19 cellular contexts compared by ENCODE assay signal in the genomic region with DNA sequence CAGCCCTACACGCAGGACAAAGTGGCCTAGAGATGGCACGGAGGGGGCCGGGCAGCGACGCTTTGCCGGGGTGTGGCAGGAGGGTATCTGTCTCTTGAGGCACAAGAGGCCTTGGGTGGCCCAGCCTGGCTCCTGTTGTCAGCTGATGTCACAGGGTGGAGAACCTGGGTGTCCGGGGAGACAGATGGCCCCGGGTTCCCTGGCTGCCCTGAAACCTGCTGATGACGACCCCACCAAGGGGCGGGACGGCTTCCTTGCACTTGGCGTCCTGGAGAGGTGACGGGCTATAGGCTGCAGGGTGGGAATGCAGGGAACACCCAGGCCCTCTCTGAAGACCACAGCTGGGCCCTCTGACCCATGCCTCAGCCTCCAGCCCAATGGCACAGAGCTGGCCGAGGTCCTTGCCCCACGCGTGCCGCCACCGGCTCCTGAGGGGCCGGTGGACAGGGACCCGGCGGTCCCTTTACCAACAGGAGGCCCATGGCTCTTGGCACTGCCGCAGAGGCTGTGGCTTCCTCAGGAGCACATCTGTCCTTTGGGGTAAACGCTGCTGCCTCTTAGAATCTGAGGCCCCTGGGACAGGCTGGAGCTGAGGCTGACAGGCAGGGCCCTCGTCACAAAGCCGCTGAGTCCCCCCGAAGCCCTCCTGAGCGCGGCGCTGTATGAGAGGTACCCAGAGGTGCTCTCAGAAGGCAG. TPM values are rescaled to one million over a fixed set of nuclear protein-coding genes. Genes with fewer than 3 reads are reported as not detected.
A peak's percentile ranks its signal among the peaks of the same experiment; 100 is the strongest.
DNase-seq lines count a peak whose midpoint lies in the region; ATAC-seq, FAIRE-seq and TF ChIP-seq lines count a peak whose summit lies in the region.
"Had no signal": no experiment of that assay in that cellular context is flagged by ENCODE, and none has a peak within 500 bp of the region (broad histone marks: within the 10 kb centered on the region; RNA-seq: fewer than 3 reads in every experiment).

No MANE protein-coding gene starts in this region.

- H3K4me3 ChIP-seq in BLaER1 (no peak overlapping the region), rectal smooth muscle tissue (ENCODE audit: low read length) (no peak overlapping the region), lower leg skin (ENCODE audit: low read depth, poor library complexity, severe bottlenecking) (no peak overlapping the region)

- peaks cover 10% of the 10 kb centered on the region; the same call in 1 of the 2 replicates for H4K20me1 ChIP-seq in BLaER1

- DNase-seq in chondrocyte (ENCODE audit: low spot score): peak; percentile 74
- DNase-seq in left colon: peak; percentile 14 to 28
- no peak for DNase-seq in DMS79 (lab: John Stamatoyannopoulos, UW)
- no peak for DNase-seq in frontal cortex (ENCODE audit: low spot score in 2 of 2)
- DNase-seq in lower leg skin (ENCODE audit: low spot score in 2 of 2): no peak
- DNase-seq: activated CD4-positive, alpha-beta T cell treated with anti-CD3 and anti-CD28 coated beads, Interleukin-2, amount 10 ng/mL, durations not matched to agents 24 days and 14 days; activated CD8-positive, alpha-beta memory T cell treated with anti-CD3 and anti-CD28 coated beads, Interleukin-2, amount 50 U/mL, for 48 hours; activated naive CD4-positive, alpha-beta T cell; CD4-positive, alpha-beta memory T cell; DMS53; HFFc6; NCI-H1436; NCI-H2171 treated with DMSO at 0.1 percent for 48 hours; SHP77; stimulated activated CD4-positive, alpha-beta T cell treated with anti-CD3 and anti-CD28 coated beads, Interleukin-4, amount 100 ng/mL, for 4 hours; T-cell had no signal

- WGBS in lower leg skin, 2 donors: 83 to 86% methylated on average over 13 to 20 of the region's 29 CpGs

- no peak overlapping the region for H3K27ac Mint-ChIP-seq in chondrocyte (ENCODE audit: unreplicated experiment)
- H3K27ac Mint-ChIP-seq: activated CD4-positive, alpha-beta T cell treated with anti-CD3 and anti-CD28 coated beads, Interleukin-2, amount 10 ng/mL, durations not matched to agents 24 days and 14 days; CD4-positive, alpha-beta memory T cell; HFFc6; T-cell had no signal

- TF ChIP-seq POLR2A in lower leg skin (IDR thresholded peaks at IDR 0.05): no peak

- H3K27me3 ChIP-seq in BLaER1 (no peaks in the 10 kb centered on the region), rectal smooth muscle tissue (ENCODE audit: control insufficient read depth, insufficient read depth, low read length) (no peaks in the 10 kb centered on the region)

- H3K4me1 Mint-ChIP-seq in chondrocyte (ENCODE audit: low read depth): peaks cover 25% of the 10 kb centered on the region
- H3K4me1 Mint-ChIP-seq: activated CD4-positive, alpha-beta T cell treated with anti-CD3 and anti-CD28 coated beads, Interleukin-2, amount 10 ng/mL, durations not matched to agents 24 days and 14 days had no signal

- peak overlapping the region; percentile 57 for H3K9ac ChIP-seq in BLaER1
- no peak overlapping the region for H3K9ac ChIP-seq in rectal smooth muscle tissue (ENCODE audit: low read length)

- no peaks in the 10 kb centered on the region for H3K36me3 ChIP-seq in BLaER1
- H3K36me3 ChIP-seq in rectal smooth muscle tissue (ENCODE audit: control insufficient read depth, insufficient read depth, low read length): no peaks in the 10 kb centered on the region

- intact Hi-C loops in left colon (cut with DNase I, micrococcal nuclease): loop anchor here in 1 of 2 donors (2.0 to 5.0 kb wide), 2 partner anchors 27 to 43 kb away; no protein-coding TSS in a partner anchor
- intact Hi-C loops in lower leg skin (cut with DNase I; ENCODE audit: low total_unique reads): loop anchor here (5.0 kb wide), 1 partner anchor 43 kb away; no protein-coding TSS in a partner anchor

- no peak overlapping the region for H3K4me3 Mint-ChIP-seq in chondrocyte (ENCODE audit: unreplicated experiment)
- H3K4me3 Mint-ChIP-seq: activated CD4-positive, alpha-beta T cell treated with anti-CD3 and anti-CD28 coated beads, Interleukin-2, amount 10 ng/mL, durations not matched to agents 24 days and 14 days; HFFc6; T-cell had no signal

- no peaks in the 10 kb centered on the region for H3K27me3 Mint-ChIP-seq in chondrocyte (ENCODE audit: low read depth)
- H3K27me3 Mint-ChIP-seq: activated CD4-positive, alpha-beta T cell treated with anti-CD3 and anti-CD28 coated beads, Interleukin-2, amount 10 ng/mL, durations not matched to agents 24 days and 14 days had no signal

- H3K4me1 ChIP-seq in BLaER1: peaks cover 100% of the 10 kb centered on the region
- peaks cover 68% of the 10 kb centered on the region for H3K4me1 ChIP-seq in rectal smooth muscle tissue (ENCODE audit: control insufficient read depth, insufficient read depth, low read length)

- no peaks in the 10 kb centered on the region for H3K9me3 ChIP-seq in BLaER1

- no peak for FAIRE-seq in frontal cortex (lab: Jason Lieb, UNC)

- peak overlapping the region; percentile 87 for H3K27ac ChIP-seq in BLaER1
- H3K27ac ChIP-seq in rectal smooth muscle tissue (ENCODE audit: low read depth, low read length): peak overlapping the region; percentile 85

- ATAC-seq in left colon (no peak), GM19035 (IDR thresholded peaks at IDR 0.05; ENCODE audit: unreplicated experiment) (no peak)
- ATAC-seq: T-cell had no signal

- H3K36me3 Mint-ChIP-seq in chondrocyte (ENCODE audit: low read depth): no peaks in the 10 kb centered on the region
- H3K36me3 Mint-ChIP-seq: CD4-positive, alpha-beta memory T cell; T-cell had no signal

- no peaks in the 10 kb centered on the region for H3K9me3 Mint-ChIP-seq in chondrocyte (ENCODE audit: low read depth)
- H3K9me3 Mint-ChIP-seq: activated CD4-positive, alpha-beta T cell treated with anti-CD3 and anti-CD28 coated beads, Interleukin-2, amount 10 ng/mL, durations not matched to agents 24 days and 14 days; CD4-positive, alpha-beta memory T cell; HFFc6; T-cell had no signal

- H3K4me2 ChIP-seq in BLaER1: peak overlapping the region; percentile 91

- TF ChIP-seq CTCF in chondrocyte (IDR thresholded peaks at IDR 0.05) (no peak), lower leg skin (IDR thresholded peaks at IDR 0.05) (no peak)

RNA-seq across cellular contexts. Expression of gene TRMT61A, which starts 16.4 kb away (rescaled TPM):
- total RNA-seq in chondrocyte (9.9 to 10.3 TPM (median 10.0 TPM) in 3 replicates), left colon (10 to 100 TPM; 10.1 to 10.6 TPM), frontal cortex (4.9 TPM), lower leg skin (10 to 100 TPM in 3 of 4 donors, 1 to 10 TPM in 1; 9.2 to 22.5 (median 16.0) TPM)

RNA-seq across cellular contexts. Expression of gene BAG5, which starts 17.1 kb away (rescaled TPM):
- total RNA-seq in chondrocyte (22.6 to 25.7 TPM (median 23.2 TPM) in 3 replicates), left colon (10 to 100 TPM; 27.0 to 29.9 TPM), frontal cortex (51.4 TPM), lower leg skin (10 to 100 TPM; 40.3 to 44.3 (median 43.1) TPM)

RNA-seq across cellular contexts. Expression of gene COA8, which starts 17.4 kb away (rescaled TPM):
- total RNA-seq in chondrocyte: 39.1 to 51.9 TPM (median 50.7 TPM) in 3 replicates
- total RNA-seq in left colon: 10 to 100 TPM; 27.4 to 33.4 TPM
- total RNA-seq in frontal cortex: 38.3 TPM
- 10 to 100 TPM; 21.0 to 32.9 (median 30.0) TPM for total RNA-seq in lower leg skin

RNA-seq across cellular contexts. Expression of gene CKB, which starts 22.7 kb away (rescaled TPM):
- total RNA-seq in chondrocyte (81.0 to 141 TPM (median 139 TPM) in 3 replicates), left colon (1,000 to 10,000 TPM; 1,945 to 3,680 TPM), frontal cortex (260 TPM), lower leg skin (100 to 1,000 TPM; 168 to 236 (median 214) TPM)

Comparison
In these comparisons a context has a peak if more than half of its experiments do, and no peak if none do; other contexts are left out.
1. DNase-seq: peak in chondrocyte (single experiment) and left colon (2 of 2); none in DMS79 (single experiment), frontal cortex (0 of 2) and lower leg skin (0 of 2).